Comparison of ENCODE assay signal across 8 cellular contexts in the genomic region with DNA sequence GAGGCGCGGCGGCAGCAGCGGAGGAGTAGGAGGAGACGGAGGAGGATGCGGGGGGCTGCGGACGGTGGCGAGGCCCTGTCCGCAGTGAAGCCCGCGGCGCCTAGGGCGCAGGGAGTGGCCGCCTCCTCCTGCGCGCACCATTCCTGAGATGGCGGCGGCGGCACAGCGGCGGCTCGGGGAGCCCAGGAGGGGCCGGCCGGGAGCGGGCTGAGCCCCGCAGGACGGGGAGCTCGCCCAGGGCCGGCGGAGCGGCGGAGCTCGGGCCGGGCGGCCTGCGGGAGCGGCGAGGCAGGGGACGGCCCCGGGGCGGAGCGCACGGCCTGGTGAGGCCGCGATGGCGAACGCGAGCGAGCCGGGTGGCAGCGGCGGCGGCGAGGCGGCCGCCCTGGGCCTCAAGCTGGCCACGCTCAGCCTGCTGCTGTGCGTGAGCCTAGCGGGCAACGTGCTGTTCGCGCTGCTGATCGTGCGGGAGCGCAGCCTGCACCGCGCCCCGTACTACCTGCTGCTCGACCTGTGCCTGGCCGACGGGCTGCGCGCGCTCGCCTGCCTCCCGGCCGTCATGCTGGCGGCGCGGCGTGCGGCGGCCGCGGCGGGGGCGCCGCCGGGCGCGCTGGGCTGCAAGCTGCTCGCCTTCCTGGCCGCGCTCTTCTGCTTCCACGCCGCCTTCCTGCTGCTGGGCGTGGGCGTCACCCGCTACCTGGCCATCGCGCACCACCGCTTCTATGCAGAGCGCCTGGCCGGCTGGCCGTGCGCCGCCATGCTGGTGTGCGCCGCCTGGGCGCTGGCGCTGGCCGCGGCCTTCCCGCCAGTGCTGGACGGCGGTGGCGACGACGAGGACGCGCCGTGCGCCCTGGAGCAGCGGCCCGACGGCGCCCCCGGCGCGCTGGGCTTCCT. TPM values are rescaled to one million over a fixed set of nuclear protein-coding genes. Genes with fewer than 3 reads are reported as not detected.
DNase-seq lines count a peak whose midpoint lies in the region; ATAC-seq, FAIRE-seq and TF ChIP-seq lines count a peak whose summit lies in the region.

A gene with protein sequence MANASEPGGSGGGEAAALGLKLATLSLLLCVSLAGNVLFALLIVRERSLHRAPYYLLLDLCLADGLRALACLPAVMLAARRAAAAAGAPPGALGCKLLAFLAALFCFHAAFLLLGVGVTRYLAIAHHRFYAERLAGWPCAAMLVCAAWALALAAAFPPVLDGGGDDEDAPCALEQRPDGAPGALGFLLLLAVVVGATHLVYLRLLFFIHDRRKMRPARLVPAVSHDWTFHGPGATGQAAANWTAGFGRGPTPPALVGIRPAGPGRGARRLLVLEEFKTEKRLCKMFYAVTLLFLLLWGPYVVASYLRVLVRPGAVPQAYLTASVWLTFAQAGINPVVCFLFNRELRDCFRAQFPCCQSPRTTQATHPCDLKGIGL (plus strand): TSS at position 140 of the 894 bp plus-strand sequence. CDS start 195 bp downstream, at position 335.

- TF ChIP-seq POLR2A in A549 (IDR thresholded peaks at IDR 0.05; ENCODE audit: low read length) = peak; percentile 16
- no peak for TF ChIP-seq POLR2A in gastroesophageal sphincter (IDR thresholded peaks at IDR 0.05)

- H3K9me3 ChIP-seq in A549 (no peaks in the 10 kb centered on the region), gastroesophageal sphincter (no peaks in the 10 kb centered on the region)

- H3K4me1 ChIP-seq in A549 (no peaks in the 10 kb centered on the region), gastroesophageal sphincter (peaks cover 0 to 27% (median 0%) of the 10 kb centered on the region in 3 donors)

- in situ Hi-C loops in GM13976 (cut with MboI; ENCODE audit: low sequenced_read_pairs, unreplicated experiment) = no loop called here

- peak within 1 kb of the TSS; percentile 67 to 93 for H3K27ac ChIP-seq in A549
- H3K27ac ChIP-seq in gastroesophageal sphincter = peak within 1 kb of the TSS in 3 of 4 donors; percentile 43 to 47 (median 44)

- no peak for TF ChIP-seq CTCF in A549 (IDR thresholded peaks at IDR 0.05)
- no peak for TF ChIP-seq CTCF in GM13976 (IDR thresholded peaks at IDR 0.05; ENCODE audit: borderline replicate concordance, control extremely low read depth, extremely low read depth, insufficient read depth, missing control alignments)
- TF ChIP-seq CTCF in gastroesophageal sphincter (IDR thresholded peaks at IDR 0.05) = no peak
- TF ChIP-seq CTCF in osteocyte (IDR thresholded peaks at IDR 0.05) = no peak

- peak within 1 kb of the TSS; percentile 91 for H3K4me2 ChIP-seq in A549

- no peak within 1 kb of the TSS for H3K27ac Mint-ChIP-seq in activated T-helper 2 cell treated with anti-CD3 and anti-CD28 coated beads, Interferon-gamma antibody, Interleukin-2, Interleukin-4, amounts not matched to agents 10 μg/mL and 5 μg/mL and 100 μg/mL, durations not matched to agents 14 hours and 24 hours and 36 hours
- no peak within 1 kb of the TSS for H3K27ac Mint-ChIP-seq in osteocyte (ENCODE audit: unreplicated experiment)

- DNase-seq in A549 (ENCODE audit: low read depth in 1 of 2, low spot score in 1 of 2) (peak; percentile 7 to 59), GM13976 (ENCODE audit: low spot score) (peak; percentile 34), osteocyte (ENCODE audit: extremely low spot score, unreplicated experiment) (no peak), HK-2 (ENCODE audit: unreplicated experiment) (no peak), DMS79 treated with DMSO at 0.1 percent for 48 hours (lab: John Stamatoyannopoulos, UW) (no peak)
- peak; percentile 12 for DNase-seq in activated T-helper 2 cell treated with anti-CD3 and anti-CD28 coated beads, Interferon-gamma antibody, Interleukin-2, Interleukin-4, amounts not matched to agents 10 μg/mL and 5 μg/mL and 100 μg/mL, durations not matched to agents 14 hours and 24 hours and 36 hours (ENCODE audit: low spot score)

- H3K36me3 Mint-ChIP-seq in activated T-helper 2 cell treated with anti-CD3 and anti-CD28 coated beads, Interferon-gamma antibody, Interleukin-2, Interleukin-4, amounts not matched to agents 10 μg/mL and 5 μg/mL and 100 μg/mL, durations not matched to agents 14 hours and 24 hours and 36 hours (ENCODE audit: low read depth) = peaks cover 3% of the 10 kb centered on the region
- H3K36me3 Mint-ChIP-seq in osteocyte (ENCODE audit: unreplicated experiment) = no peaks in the 10 kb centered on the region

- peaks cover 66% of the 10 kb centered on the region for H3K27me3 Mint-ChIP-seq in activated T-helper 2 cell treated with anti-CD3 and anti-CD28 coated beads, Interferon-gamma antibody, Interleukin-2, Interleukin-4, amounts not matched to agents 10 μg/mL and 5 μg/mL and 100 μg/mL, durations not matched to agents 14 hours and 24 hours and 36 hours (ENCODE audit: low read depth)
- H3K27me3 Mint-ChIP-seq in osteocyte (ENCODE audit: unreplicated experiment) = peaks cover 72% of the 10 kb centered on the region

- no peak for TF ChIP-seq RAD21 in A549 (conservative IDR thresholded peaks at IDR 0.05 in 1 of 2, IDR thresholded peaks at IDR 0.05 in 1 of 2)

- no peak for FAIRE-seq in A549 (lab: Jason Lieb, UNC)

- no peak for TF ChIP-seq EP300 in A549 (IDR thresholded peaks at IDR 0.05)
- no peak for TF ChIP-seq EP300 in gastroesophageal sphincter (IDR thresholded peaks at IDR 0.05)

- peaks cover 3% of the 10 kb centered on the region for H3K4me1 Mint-ChIP-seq in activated T-helper 2 cell treated with anti-CD3 and anti-CD28 coated beads, Interferon-gamma antibody, Interleukin-2, Interleukin-4, amounts not matched to agents 10 μg/mL and 5 μg/mL and 100 μg/mL, durations not matched to agents 14 hours and 24 hours and 36 hours (ENCODE audit: low read depth)
- H3K4me1 Mint-ChIP-seq in osteocyte (ENCODE audit: unreplicated experiment) = no peaks in the 10 kb centered on the region

- intact Hi-C loops in activated T-helper 2 cell treated with anti-CD3 and anti-CD28 coated beads, Interferon-gamma antibody, Interleukin-2, Interleukin-4, amounts not matched to agents 10 μg/mL and 5 μg/mL and 100 μg/mL, durations not matched to agents 14 hours and 24 hours and 36 hours (cut with micrococcal nuclease) = no loop called here

- POLR2A ChIA-PET in A549 (lab: Yijun Ruan, JAX) = no interaction called here

- 33% methylated on average over 12 of the region's 131 CpGs for WGBS in A549 (ENCODE audit: missing lambda C conversion rate)
- 0% methylated on average over 3 of the region's 131 CpGs; no CpG with 5 or more reads in 1 of the 2 donors for WGBS in gastroesophageal sphincter (ENCODE audit: low coverage in 1 of 2), 2 donors

- H3K9me3 Mint-ChIP-seq in activated T-helper 2 cell treated with anti-CD3 and anti-CD28 coated beads, Interferon-gamma antibody, Interleukin-2, Interleukin-4, amounts not matched to agents 10 μg/mL and 5 μg/mL and 100 μg/mL, durations not matched to agents 14 hours and 24 hours and 36 hours = no peaks in the 10 kb centered on the region
- no peaks in the 10 kb centered on the region for H3K9me3 Mint-ChIP-seq in osteocyte (ENCODE audit: unreplicated experiment)

- H3K4me3 Mint-ChIP-seq in activated T-helper 2 cell treated with anti-CD3 and anti-CD28 coated beads, Interferon-gamma antibody, Interleukin-2, Interleukin-4, amounts not matched to agents 10 μg/mL and 5 μg/mL and 100 μg/mL, durations not matched to agents 14 hours and 24 hours and 36 hours (ENCODE audit: low read depth) = peak within 1 kb of the TSS; percentile 43
- peak within 1 kb of the TSS; percentile 64 for H3K4me3 Mint-ChIP-seq in osteocyte (ENCODE audit: unreplicated experiment)

- H3K36me3 ChIP-seq in gastroesophageal sphincter = no peaks in the 10 kb centered on the region

- H3K4me3 ChIP-seq in A549 (peak within 1 kb of the TSS; percentile 57), gastroesophageal sphincter (peak within 1 kb of the TSS; percentile 31 to 65)

- CTCF ChIA-PET in A549 (lab: Yijun Ruan, JAX) = interaction anchor here (0.6 to 2.0 kb wide), 3 partner anchors 25 to 1356 kb away, joined by 3 to 8 read pairs (median 4); no protein-coding TSS in a partner anchor

- peaks cover 26% of the 10 kb centered on the region for H3K27me3 ChIP-seq in gastroesophageal sphincter

- ATAC-seq in A549 = peak; percentile 76
- ATAC-seq in gastroesophageal sphincter = peak; percentile 40
- no peak for ATAC-seq in GM18502 (IDR thresholded peaks at IDR 0.05; ENCODE audit: poor library complexity, unreplicated experiment)

TF ChIP-seq in A549, 52 proteins besides CTCF, POLR2A, EP300 and RAD21:
- TF ChIP-seq MAFK (IDR thresholded peaks at IDR 0.05; ENCODE audit: partially characterized antibody) (no peak), ESRRA (IDR thresholded peaks at IDR 0.05; ENCODE audit: borderline replicate concordance, low read length) (no peak)
- TF ChIP-seq, protein P1, sequence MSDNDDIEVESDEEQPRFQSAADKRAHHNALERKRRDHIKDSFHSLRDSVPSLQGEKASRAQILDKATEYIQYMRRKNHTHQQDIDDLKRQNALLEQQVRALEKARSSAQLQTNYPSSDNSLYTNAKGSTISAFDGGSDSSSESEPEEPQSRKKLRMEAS (IDR thresholded peaks at IDR 0.05) = peak; percentile 49; the same call in 1 of the 2 replicates

RNA-seq across cellular contexts. Expression of the gene that starts here (rescaled TPM):
- polyA plus RNA-seq in A549 (2011; rRNA removed) (1.1 and 1.7 TPM in 2 replicates), A549 (2017; fragmentation: RNase III; extraction: RNeasy Plus Mini Kit Qiagen cat#74134 plus additional on column Dnase treatment) (1.6 to 1.7 TPM (median 1.7 TPM) in 3 replicates)
- polyA plus RNA-seq in A549 (2012; cell fraction: cytosol; rRNA removed) = 1.1 and 2.1 TPM in 2 replicates
- polyA plus RNA-seq in A549 (2012; cell fraction: nucleus; rRNA removed) = 1.6 and 1.7 TPM in 2 replicates
- 0.50 and 0.63 TPM in 2 replicates for polyA minus RNA-seq in A549 (2011; rRNA and poly(A)+ RNA removed)
- total RNA-seq in activated T-helper 2 cell treated with anti-CD3 and anti-CD28 coated beads, Interferon-gamma antibody, Interleukin-2, Interleukin-4, amounts not matched to agents 10 μg/mL and 5 μg/mL and 100 μg/mL, durations not matched to agents 14 hours and 24 hours and 36 hours = 0.62 and 0.94 TPM in 2 replicates
- total RNA-seq in gastroesophageal sphincter (1 to 10 TPM; 1.7 to 2.8 (median 2.0) TPM), osteocyte (0.63 and 0.94 TPM in 2 replicates)

Comparison
In these comparisons a context has a peak if more than half of its experiments do, and no peak if none do; other contexts are left out.
1. Peak in DNase-seq in activated T-helper 2 cell treated with anti-CD3 and anti-CD28 coated beads, Interferon-gamma antibody, Interleukin-2, Interleukin-4, amounts not matched to agents 10 μg/mL and 5 μg/mL and 100 μg/mL, durations not matched to agents 14 hours and 24 hours and 36 hours; RNA of the gene not detected or under 1 TPM.
2. DNase-seq: peak in A549 (2 of 2) and GM13976 (single experiment); none in osteocyte (single experiment), HK-2 (single experiment) and DMS79 treated with DMSO at 0.1 percent for 48 hours (single experiment).